ENCODE assay signal across 1 cellular context in genomic region chr6:7171733-7172132, GRCh38.
TF ChIP-seq lines count a peak whose summit lies in the region.

No MANE protein-coding gene starts in this region.

TF ChIP-seq in K562, 482 proteins besides CTCF, POLR2A, EP300 and RAD21 (continued from another document):
- peak; percentile 84 for TF ChIP-seq ATF3 (IDR thresholded peaks at IDR 0.05)
- no peak for TF ChIP-seq ATF3 (CRISPR knock-in tag; conservative IDR thresholded peaks at IDR 0.05)
- 0 out of 2 replicates have a peak, but pooled peaks have one; percentile 57 for TF ChIP-seq THRB (CRISPR knock-in tag; conservative IDR thresholded peaks at IDR 0.05)
- TF ChIP-seq NR2C2 (CRISPR knock-in tag; IDR thresholded peaks at IDR 0.05): 0 out of 2 replicates have a peak, but pooled peaks have one; percentile 39
- TF ChIP-seq NR2C2 (tag; IDR thresholded peaks at IDR 0.05): no peak
- TF ChIP-seq HMBOX1 (IDR thresholded peaks at IDR 0.05): no peak
- peak; percentile 59 for TF ChIP-seq ZNF384 (IDR thresholded peaks at IDR 0.05; ENCODE audit: low read depth, low read length)
- TF ChIP-seq HOXB6 (CRISPR knock-in tag; IDR thresholded peaks at IDR 0.05; ENCODE audit: borderline replicate concordance): no peak
- TF ChIP-seq ZNF592 (IDR thresholded peaks at IDR 0.05): peak; percentile 7; the same call in 1 of the 2 replicates
- TF ChIP-seq PBX2 (CRISPR knock-in tag; IDR thresholded peaks at IDR 0.05; ENCODE audit: low read depth): no peak
- 0 out of 2 replicates have a peak, but pooled peaks have one; percentile 13 for TF ChIP-seq PBX2 (tag; conservative IDR thresholded peaks at IDR 0.05; ENCODE audit: low read depth)
- TF ChIP-seq JUN (IDR thresholded peaks at IDR 0.05; ENCODE audit: borderline replicate concordance, low read depth, low read length): 0 out of 2 replicates have a peak, but pooled peaks have one; percentile 14
- no peak for TF ChIP-seq JUN (CRISPR knock-in tag; IDR thresholded peaks at IDR 0.05; ENCODE audit: borderline replicate concordance)
- TF ChIP-seq RUNX1 (IDR thresholded peaks at IDR 0.05; ENCODE audit: low read depth): no peak
- peak; percentile 68 for TF ChIP-seq JUND (IDR thresholded peaks at IDR 0.05; ENCODE audit: borderline replicate concordance, low read depth, low read length)
- peak; percentile 76 for TF ChIP-seq JUND (tag; IDR thresholded peaks at IDR 0.05; ENCODE audit: borderline replicate concordance, low read depth, low read length)
- peak; percentile 53; the same call in 1 of the 2 replicates for TF ChIP-seq CREM (IDR thresholded peaks at IDR 0.05; ENCODE audit: low read depth)
- no peak for TF ChIP-seq RFX7 (CRISPR knock-in tag; IDR thresholded peaks at IDR 0.05)
- TF ChIP-seq ZNF311 (CRISPR knock-in tag; IDR thresholded peaks at IDR 0.05): 0 out of 2 replicates have a peak, but pooled peaks have one; percentile 16
- 0 out of 2 replicates have a peak, but pooled peaks have one; percentile 14 for TF ChIP-seq CXXC5 (CRISPR knock-in tag; IDR thresholded peaks at IDR 0.05)
- no peak for TF ChIP-seq GATAD2A (IDR thresholded peaks at IDR 0.05)
- no peak for TF ChIP-seq CREB1 (IDR thresholded peaks at IDR 0.05)
- TF ChIP-seq CREB1 (CRISPR knock-in tag; IDR thresholded peaks at IDR 0.05): 0 out of 2 replicates have a peak, but pooled peaks have one; percentile 6
- 0 out of 2 replicates have a peak, but pooled peaks have one; percentile 5 for TF ChIP-seq SMAD4 (CRISPR knock-in tag; conservative IDR thresholded peaks at IDR 0.05)
- TF ChIP-seq PKNOX1 (IDR thresholded peaks at IDR 0.05): peak; percentile 34; the same call in 1 of the 2 replicates
- TF ChIP-seq ZBTB2 (IDR thresholded peaks at IDR 0.05): 0 out of 2 replicates have a peak, but pooled peaks have one; percentile 0
- 0 out of 2 replicates have a peak, but pooled peaks have one; percentile 52 for TF ChIP-seq ZNF395 (CRISPR knock-in tag; IDR thresholded peaks at IDR 0.05)
